1 cellular context compared by ENCODE assay signal in the genomic region with DNA sequence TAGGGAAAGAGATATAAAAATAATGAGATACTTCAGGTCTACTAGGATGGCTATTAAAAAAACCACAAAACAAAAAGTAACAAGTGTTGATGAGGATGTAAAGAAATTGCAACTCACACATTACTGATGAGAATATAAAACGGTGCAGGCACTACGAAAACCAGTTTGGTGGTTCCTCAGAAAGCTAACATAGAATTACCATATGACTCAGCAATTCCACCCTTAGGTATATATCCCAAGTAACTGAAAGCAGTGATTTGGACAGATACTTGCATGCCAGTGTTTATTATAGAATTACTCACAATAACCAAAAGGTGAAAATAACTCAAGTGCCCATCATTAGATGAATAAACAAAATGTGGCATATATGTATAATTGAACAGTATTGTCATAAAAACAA.
A peak's percentile ranks its signal among the peaks of the same experiment; 100 is the strongest.
TF ChIP-seq lines count a peak whose summit lies in the region.

No MANE protein-coding gene starts in this region.

TF ChIP-seq in K562, 482 proteins besides CTCF, POLR2A, EP300 and RAD21 (continued from another document):
- TF ChIP-seq ZNF318 (IDR thresholded peaks at IDR 0.05; ENCODE audit: borderline replicate concordance in 1 of 2, low read depth in 1 of 2) (no peak), ZNF274 (IDR thresholded peaks at IDR 0.05; ENCODE audit: borderline replicate concordance, low read depth, low read length) (no peak), MAFG (tag; conservative IDR thresholded peaks at IDR 0.05) (peak; percentile 69), C11orf30 (IDR thresholded peaks at IDR 0.05; ENCODE audit: low read depth) (peak; percentile 82), BCL6 (CRISPR knock-in tag; IDR thresholded peaks at IDR 0.05) (no peak), MAFK (IDR thresholded peaks at IDR 0.05; ENCODE audit: low read length) (peak; percentile 47; the same call in 1 of the 2 replicates), NFE2 (IDR thresholded peaks at IDR 0.05; ENCODE audit: low read depth) (peak; percentile 77), NFE2L1 (tag; IDR thresholded peaks at IDR 0.05; ENCODE audit: borderline replicate concordance, low read depth) (peak; percentile 58; the same call in 1 of the 2 replicates), KAT2B (IDR thresholded peaks at IDR 0.05; ENCODE audit: low read depth, low read length) (no peak), ZBTB43 (CRISPR knock-in tag; IDR thresholded peaks at IDR 0.05) (no peak), TFE3 (CRISPR knock-in tag; IDR thresholded peaks at IDR 0.05) (no peak)
